In genomic region chr5:163561339-163561738, GRCh38 we compare ENCODE assay signal across 9 cellular contexts.
"Had no signal": no experiment of that assay in that cellular context is flagged by ENCODE, and none has a peak within 500 bp of the region (broad histone marks: within the 10 kb centered on the region; RNA-seq: fewer than 3 reads in every experiment).

No MANE protein-coding gene starts in this region.

- H3K9ac ChIP-seq: GM23248 had no signal

- H2AFZ ChIP-seq: GM23248, GM23338 had no signal

- H3K4me3 ChIP-seq: GM23248, GM23338, HAP-1 had no signal

- H3K4me1 ChIP-seq: HAP-1 had no signal

- H3K27ac Mint-ChIP-seq: GM23338, H9, HFFc6 had no signal

- ATAC-seq: GM23338, HCT116 had no signal

- H3K9me3 Mint-ChIP-seq: GM23338, HFFc6 had no signal

- DNase-seq: GM23248, GOT3, H7, H9, HCEC 1CT, HFFc6 had no signal

- H3K9me3 ChIP-seq: HAP-1 had no signal

- H3K4me3 Mint-ChIP-seq: GM23338, H9, HFFc6 had no signal

- H3K27ac ChIP-seq: GM23248 had no signal

- H3K4me2 ChIP-seq: GM23338 had no signal

- H3K36me3 ChIP-seq: HAP-1 had no signal
